ENCODE assay signal across 8 cellular contexts in the genomic region with DNA sequence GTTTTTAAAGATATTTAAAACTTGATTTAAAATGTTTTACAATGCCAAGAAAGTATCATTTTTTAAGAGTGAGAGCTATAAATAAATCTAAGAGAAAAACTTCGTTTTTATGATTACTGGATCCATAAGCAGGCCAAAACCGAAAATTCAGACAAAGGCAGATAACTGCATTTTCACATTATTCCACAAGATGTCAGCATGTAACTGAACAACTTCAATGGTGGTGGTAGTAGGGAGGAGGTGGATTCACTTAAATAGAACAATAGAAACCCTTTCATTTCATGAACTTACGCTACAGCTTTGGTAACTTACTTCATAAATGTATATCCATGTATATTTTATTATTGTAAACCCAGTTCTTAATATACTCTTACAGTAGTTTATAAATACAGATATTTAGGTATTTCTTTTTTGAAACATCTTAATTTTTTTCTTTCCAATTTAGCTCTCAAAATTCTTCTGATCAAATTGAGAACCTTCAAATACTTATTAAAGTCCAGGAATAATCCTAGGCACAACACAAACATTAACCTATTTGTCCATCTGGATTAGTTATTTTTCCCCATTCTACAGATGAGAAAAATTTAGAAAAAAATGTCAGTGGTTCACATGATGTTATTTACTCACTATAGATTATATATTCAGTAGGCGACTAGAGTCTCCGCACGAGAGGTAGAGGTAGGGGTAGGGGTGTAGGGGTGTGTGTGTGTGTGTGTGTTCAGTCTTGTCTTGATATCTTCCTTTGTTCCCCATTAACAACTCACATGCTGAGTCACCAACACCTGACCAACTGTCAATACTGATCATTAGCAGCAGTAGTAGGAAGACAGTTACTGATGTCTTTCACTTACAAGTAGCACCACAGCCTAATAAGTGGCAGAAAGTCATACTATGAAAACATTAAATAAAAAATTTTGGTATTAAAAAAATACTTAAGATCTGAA.
A peak's percentile ranks its signal among the peaks of the same experiment; 100 is the strongest.
DNase-seq lines count a peak whose midpoint lies in the region; ATAC-seq, FAIRE-seq and TF ChIP-seq lines count a peak whose summit lies in the region.

No MANE protein-coding gene starts in this region.

- DNase-seq in DMS 273 (lab: John Stamatoyannopoulos, UW; ENCODE audit: unreplicated experiment) (peak; percentile 79), NCI-H526 (lab: John Stamatoyannopoulos, UW) (peak; percentile 49 to 70), astrocyte (ENCODE audit: low read depth) (peak; percentile 53), right cardiac atrium (no peak)

- H3K36me3 Mint-ChIP-seq in astrocyte (ENCODE audit: low read depth, unreplicated experiment) = no peaks in the 10 kb centered on the region

- H3K4me3 Mint-ChIP-seq in astrocyte (ENCODE audit: unreplicated experiment) = no peak overlapping the region

- H3K4me1 Mint-ChIP-seq in astrocyte (ENCODE audit: low read depth, unreplicated experiment) = peaks cover 4% of the 10 kb centered on the region

- ATAC-seq in GM19351 (IDR thresholded peaks at IDR 0.05; ENCODE audit: unreplicated experiment) (peak; percentile 65), HG03460 (IDR thresholded peaks at IDR 0.05; ENCODE audit: unreplicated experiment) (peak; percentile 66), right cardiac atrium (peak; percentile 75 to 76), GM19324 (IDR thresholded peaks at IDR 0.05; ENCODE audit: low FRiP score, unreplicated experiment) (no peak)

- TF ChIP-seq CTCF in astrocyte (IDR thresholded peaks at IDR 0.05; ENCODE audit: insufficient read depth, low read depth, low read length) = peak; percentile 76

- H3K9ac ChIP-seq in astrocyte (ENCODE audit: low read length) (no peak overlapping the region), skeletal muscle satellite cell (ENCODE audit: low read depth, low read length) (peak overlapping the region; percentile 13)

- H3K4me3 ChIP-seq in astrocyte (ENCODE audit: insufficient read depth, low read depth, low read length) (no peak overlapping the region), right cardiac atrium (ENCODE audit: low read length) (no peak overlapping the region), skeletal muscle satellite cell (ENCODE audit: low read length) (no peak overlapping the region)

- H3K4me1 ChIP-seq in astrocyte (ENCODE audit: insufficient read depth, low read length) (no peaks in the 10 kb centered on the region), right cardiac atrium (ENCODE audit: control insufficient read depth, insufficient read depth, low read length) (no peaks in the 10 kb centered on the region), skeletal muscle satellite cell (ENCODE audit: control insufficient read depth, insufficient read depth, low read length) (peaks cover 6% of the 10 kb centered on the region)

- H3K4me2 ChIP-seq in astrocyte (ENCODE audit: low read length) (no peak overlapping the region), skeletal muscle satellite cell (ENCODE audit: low read length) (no peak overlapping the region)

- H3K27me3 Mint-ChIP-seq in astrocyte (ENCODE audit: low read depth, unreplicated experiment) = no peaks in the 10 kb centered on the region

- peak overlapping the region; percentile 68 for H3K27ac Mint-ChIP-seq in astrocyte (ENCODE audit: unreplicated experiment)

- no peak overlapping the region for H3K27ac ChIP-seq in astrocyte (ENCODE audit: low read depth, low read length)
- H3K27ac ChIP-seq in right cardiac atrium (ENCODE audit: low read length) = no peak overlapping the region

- H2AFZ ChIP-seq in astrocyte (ENCODE audit: low read depth, low read length) = no peak overlapping the region

- H3K27me3 ChIP-seq in astrocyte (ENCODE audit: insufficient read depth, low read length) (no peaks in the 10 kb centered on the region), right cardiac atrium (ENCODE audit: control insufficient read depth, insufficient read depth) (no peaks in the 10 kb centered on the region), skeletal muscle satellite cell (ENCODE audit: control insufficient read depth, insufficient read depth, low read length) (no peaks in the 10 kb centered on the region)

- H3K36me3 ChIP-seq in astrocyte (ENCODE audit: insufficient read depth, low read length) (peaks cover 4% of the 10 kb centered on the region), skeletal muscle satellite cell (ENCODE audit: insufficient read depth, low read length) (peaks cover 59% of the 10 kb centered on the region)

- H4K20me1 ChIP-seq in astrocyte (ENCODE audit: insufficient read depth, low read length) = no peaks in the 10 kb centered on the region

- 46% methylated on average over 6 of the region's 6 CpGs for WGBS in right cardiac atrium

- peak; percentile 78 for FAIRE-seq in astrocyte (lab: Jason Lieb, UNC)

- H3K9me3 ChIP-seq in astrocyte (ENCODE audit: insufficient read depth, low read depth, low read length) (no peaks in the 10 kb centered on the region), right cardiac atrium (ENCODE audit: control insufficient read depth, low read length) (no peaks in the 10 kb centered on the region), skeletal muscle satellite cell (replicated peaks; ENCODE audit: low read length) (no peaks in the 10 kb centered on the region)

- no peaks in the 10 kb centered on the region for H3K9me3 Mint-ChIP-seq in astrocyte (ENCODE audit: unreplicated experiment)

- H3K79me2 ChIP-seq in astrocyte (ENCODE audit: insufficient read depth, low read length) = no peaks in the 10 kb centered on the region

- intact Hi-C loops in right cardiac atrium (cut with DNase I) = loop anchor here in 2 of 4 donors (5.0 to 10.0 kb wide), 2 partner anchors 134 to 426 kb away; no protein-coding TSS in a partner anchor

Comparison
In these comparisons a context has a peak if more than half of its experiments do, and no peak if none do; other contexts are left out.
1. DNase-seq: peak in DMS 273 (single experiment), NCI-H526 (2 of 2) and astrocyte (single experiment); none in right cardiac atrium (0 of 3).